In the genomic region with DNA sequence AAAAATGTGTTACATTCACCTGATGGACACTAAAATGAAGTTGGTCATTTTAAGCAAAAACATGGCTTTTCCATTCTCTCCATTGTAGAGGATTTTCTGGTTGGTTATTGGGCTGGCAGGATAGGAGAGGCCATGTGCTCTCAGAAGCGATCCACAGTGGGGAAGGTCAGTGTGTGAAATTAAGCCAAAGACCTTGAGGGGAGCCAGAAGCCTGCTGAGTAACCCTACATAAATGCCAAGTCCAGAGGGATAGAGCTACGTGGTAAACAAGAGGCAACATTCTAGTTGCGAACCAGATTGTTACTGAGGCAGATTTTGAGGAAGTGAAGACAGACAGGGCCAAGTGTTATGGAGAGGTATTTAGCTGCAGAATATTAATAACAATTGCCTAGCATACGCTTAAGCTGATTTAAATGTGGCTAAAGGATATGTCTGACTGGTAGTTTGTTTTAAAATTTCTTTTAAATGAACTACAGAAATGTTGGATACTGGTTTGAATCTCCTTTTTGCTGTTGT, we compare ENCODE assay signal across 26 cellular contexts.
DNase-seq lines count a peak whose midpoint lies in the region; ATAC-seq and TF ChIP-seq lines count a peak whose summit lies in the region.
"Had no signal": no experiment of that assay in that cellular context is flagged by ENCODE, and none has a peak within 500 bp of the region (broad histone marks: within the 10 kb centered on the region; RNA-seq: fewer than 3 reads in every experiment).

No MANE protein-coding gene starts in this region.

- peaks cover 0 to 7% (median 0%) of the 10 kb centered on the region in 9 donors for H3K4me1 ChIP-seq in heart right ventricle
- H3K4me1 ChIP-seq: BLaER1 treated with 17β-estradiol and CSF1 and Interleukin-3, amounts not matched to agents 10 nM and 100 nM; lower lobe of right lung; thyroid gland had no signal

- H3K9me3 ChIP-seq in heart right ventricle, result no peaks in the 10 kb centered on the region
- H3K9me3 ChIP-seq: BLaER1 treated with 17β-estradiol and CSF1 and Interleukin-3, amounts not matched to agents 10 nM and 100 nM; lower lobe of right lung; SK-N-SH; thyroid gland had no signal

- peaks cover 13% of the 10 kb centered on the region; the same call in 1 of the 2 replicates for H3K36me3 Mint-ChIP-seq in WTC11
- no peaks in the 10 kb centered on the region for H3K36me3 Mint-ChIP-seq in activated naive CD8-positive, alpha-beta T cell treated with anti-CD3 and anti-CD28 coated beads, Interleukin-2, amount 50 U/mL, for 24 hours (ENCODE audit: low read depth)
- H3K36me3 Mint-ChIP-seq in osteocyte (ENCODE audit: unreplicated experiment), result no peaks in the 10 kb centered on the region

- in situ Hi-C loops in G401 (cut with HindIII; ENCODE audit: low sequenced_read_pairs), result no loop called here

- peaks cover 28% of the 10 kb centered on the region for H3K9me3 Mint-ChIP-seq in WTC11
- H3K9me3 Mint-ChIP-seq in activated naive CD8-positive, alpha-beta T cell treated with anti-CD3 and anti-CD28 coated beads, Interleukin-2, amount 50 U/mL, for 24 hours, result peaks cover 14% of the 10 kb centered on the region
- no peaks in the 10 kb centered on the region for H3K9me3 Mint-ChIP-seq in osteocyte (ENCODE audit: unreplicated experiment)

- TF ChIP-seq CTCF in WTC11 (IDR thresholded peaks at IDR 0.05) (no peak), heart right ventricle (IDR thresholded peaks at IDR 0.05) (no peak), osteocyte (IDR thresholded peaks at IDR 0.05) (no peak)

- no peaks in the 10 kb centered on the region for H3K36me3 ChIP-seq in heart right ventricle
- H3K36me3 ChIP-seq: BLaER1 treated with 17β-estradiol and CSF1 and Interleukin-3, amounts not matched to agents 10 nM and 100 nM; lower lobe of right lung; thyroid gland had no signal

- 30 to 36% methylated on average over 4 of the region's 4 CpGs for WGBS in heart right ventricle, 2 donors

- ATAC-seq in WTC11, result peak; percentile 20; the same call in 1 of the 2 replicates
- peak in 5 of 8 donors; percentile 55 to 99 (median 73) for ATAC-seq in heart right ventricle
- no peak for ATAC-seq in activated naive CD8-positive, alpha-beta T cell treated with anti-CD3 and anti-CD28 coated beads, Interleukin-2, amount 50 U/mL, for 24 hours

- peaks cover 33% of the 10 kb centered on the region for H3K4me1 Mint-ChIP-seq in WTC11
- no peaks in the 10 kb centered on the region for H3K4me1 Mint-ChIP-seq in activated naive CD8-positive, alpha-beta T cell treated with anti-CD3 and anti-CD28 coated beads, Interleukin-2, amount 50 U/mL, for 24 hours
- H3K4me1 Mint-ChIP-seq in osteocyte (ENCODE audit: unreplicated experiment), result no peaks in the 10 kb centered on the region
- H3K4me1 Mint-ChIP-seq: activated B cell treated with CpG ODN at 0.5 μM for 24 hours; central memory CD8-positive, alpha-beta T cell had no signal

- H3K27me3 Mint-ChIP-seq in WTC11 (ENCODE audit: low read depth), result no peaks in the 10 kb centered on the region
- H3K27me3 Mint-ChIP-seq in activated naive CD8-positive, alpha-beta T cell treated with anti-CD3 and anti-CD28 coated beads, Interleukin-2, amount 50 U/mL, for 24 hours, result no peaks in the 10 kb centered on the region
- H3K27me3 Mint-ChIP-seq in osteocyte (ENCODE audit: unreplicated experiment), result no peaks in the 10 kb centered on the region
- H3K27me3 Mint-ChIP-seq: activated B cell treated with CpG ODN at 0.5 μM for 24 hours; central memory CD8-positive, alpha-beta T cell; stimulated activated naive CD8-positive, alpha-beta T cell treated with anti-CD3 and anti-CD28 coated beads, Interleukin-15, Interleukin-2, amounts not matched to agents 100 ng/mL and 50 ng/mL, for 24 hours had no signal

- H3K27ac Mint-ChIP-seq in WTC11, result peak overlapping the region; percentile 70
- no peak overlapping the region for H3K27ac Mint-ChIP-seq in activated naive CD8-positive, alpha-beta T cell treated with anti-CD3 and anti-CD28 coated beads, Interleukin-2, amount 50 U/mL, for 24 hours
- H3K27ac Mint-ChIP-seq in osteocyte (ENCODE audit: unreplicated experiment), result no peak overlapping the region
- H3K27ac Mint-ChIP-seq: activated B cell treated with CpG ODN at 0.5 μM for 24 hours; activated naive CD4-positive, alpha-beta T cell treated with anti-CD3 and anti-CD28 coated beads for 36 hours; stimulated activated naive CD8-positive, alpha-beta T cell treated with anti-CD3 and anti-CD28 coated beads, Interleukin-15, Interleukin-2, amounts not matched to agents 100 ng/mL and 50 ng/mL, for 24 hours had no signal

- DNase-seq in G401 (ENCODE audit: low spot score) (peak; percentile 98), WTC11 (ENCODE audit: low spot score) (no peak), heart right ventricle (peak in 1 of 2 donors; percentile 6), T-helper 9 cell (no peak), osteocyte (ENCODE audit: extremely low spot score, unreplicated experiment) (no peak)
- DNase-seq in activated naive CD8-positive, alpha-beta T cell treated with anti-CD3 and anti-CD28 coated beads, Interleukin-2, amount 50 U/mL, for 24 hours, result no peak
- DNase-seq in NK-92 treated with Interleukin-12 subunit alpha and Interleukin-12 subunit beta, amount 100 ng/mL, for 24 hours (lab: John Stamatoyannopoulos, UW), result no peak
- DNase-seq: ACHN; activated B cell treated with CpG ODN at 0.5 μM for 24 hours; activated naive CD4-positive, alpha-beta T cell treated with anti-CD3 and anti-CD28 coated beads for 36 hours; COR-L47; DMS79 treated with DMSO at 0.1 percent for 48 hours; foreskin fibroblast; lower lobe of right lung; MM.1S; NCI-H146; NCI-H524; SK-N-SH; stimulated activated CD4-positive, alpha-beta T cell treated with anti-CD3 and anti-CD28 coated beads, Interleukin-15, amount 100 ng/mL, for 24 hours; thyroid gland had no signal

- POLR2A ChIA-PET in WTC11 (lab: Charles Lee), result no interaction called here

- CTCF ChIA-PET in WTC11 (lab: Charles Lee), result no interaction called here

- no peaks in the 10 kb centered on the region for H3K27me3 ChIP-seq in heart right ventricle
- H3K27me3 ChIP-seq: BLaER1 treated with 17β-estradiol and CSF1 and Interleukin-3, amounts not matched to agents 10 nM and 100 nM; thyroid gland had no signal

- no peak for TF ChIP-seq EP300 in Ishikawa (IDR thresholded peaks at IDR 0.05; ENCODE audit: borderline replicate concordance)

- peak overlapping the region in 1 of 10 donors; percentile 4 for H3K27ac ChIP-seq in heart right ventricle
- H3K27ac ChIP-seq: BLaER1 treated with 17β-estradiol and CSF1 and Interleukin-3, amounts not matched to agents 10 nM and 100 nM; epithelial cell of prostate; lower lobe of right lung; RWPE1; thyroid gland had no signal

- no peak for TF ChIP-seq RAD21 in Ishikawa (IDR thresholded peaks at IDR 0.05; ENCODE audit: low read depth)

- no peak overlapping the region for H3K4me3 ChIP-seq in heart right ventricle
- H3K4me3 ChIP-seq: BLaER1 treated with 17β-estradiol and CSF1 and Interleukin-3, amounts not matched to agents 10 nM and 100 nM; lower lobe of right lung; thyroid gland had no signal

- H3K4me3 Mint-ChIP-seq in WTC11 (no peak overlapping the region), osteocyte (ENCODE audit: unreplicated experiment) (no peak overlapping the region)
- H3K4me3 Mint-ChIP-seq in activated naive CD8-positive, alpha-beta T cell treated with anti-CD3 and anti-CD28 coated beads, Interleukin-2, amount 50 U/mL, for 24 hours, result no peak overlapping the region
- H3K4me3 Mint-ChIP-seq: activated B cell treated with CpG ODN at 0.5 μM for 24 hours; activated naive CD4-positive, alpha-beta T cell treated with anti-CD3 and anti-CD28 coated beads for 36 hours; central memory CD8-positive, alpha-beta T cell; stimulated activated naive CD8-positive, alpha-beta T cell treated with anti-CD3 and anti-CD28 coated beads, Interleukin-15, Interleukin-2, amounts not matched to agents 100 ng/mL and 50 ng/mL, for 24 hours had no signal

- intact Hi-C loops in heart right ventricle (cut with DNase I), result no loop called here

TF ChIP-seq in WTC11, 78 proteins besides CTCF, POLR2A, EP300 and RAD21:
- TF ChIP-seq, protein P1, sequence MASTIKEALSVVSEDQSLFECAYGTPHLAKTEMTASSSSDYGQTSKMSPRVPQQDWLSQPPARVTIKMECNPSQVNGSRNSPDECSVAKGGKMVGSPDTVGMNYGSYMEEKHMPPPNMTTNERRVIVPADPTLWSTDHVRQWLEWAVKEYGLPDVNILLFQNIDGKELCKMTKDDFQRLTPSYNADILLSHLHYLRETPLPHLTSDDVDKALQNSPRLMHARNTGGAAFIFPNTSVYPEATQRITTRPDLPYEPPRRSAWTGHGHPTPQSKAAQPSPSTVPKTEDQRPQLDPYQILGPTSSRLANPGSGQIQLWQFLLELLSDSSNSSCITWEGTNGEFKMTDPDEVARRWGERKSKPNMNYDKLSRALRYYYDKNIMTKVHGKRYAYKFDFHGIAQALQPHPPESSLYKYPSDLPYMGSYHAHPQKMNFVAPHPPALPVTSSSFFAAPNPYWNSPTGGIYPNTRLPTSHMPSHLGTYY (CRISPR knock-in tag; IDR thresholded peaks at IDR 0.05), result no peak
- TF ChIP-seq TEAD4 (CRISPR knock-in tag; IDR thresholded peaks at IDR 0.05) (no peak), TCF7 (CRISPR knock-in tag; IDR thresholded peaks at IDR 0.05; ENCODE audit: low read depth) (no peak), SMAD3 (CRISPR knock-in tag; IDR thresholded peaks at IDR 0.05; ENCODE audit: borderline replicate concordance) (no peak), JUN (CRISPR knock-in tag; IDR thresholded peaks at IDR 0.05) (no peak), ELF4 (CRISPR knock-in tag; IDR thresholded peaks at IDR 0.05; ENCODE audit: low read depth) (no peak), CREM (CRISPR knock-in tag; IDR thresholded peaks at IDR 0.05) (no peak), ESRRA (CRISPR knock-in tag; IDR thresholded peaks at IDR 0.05; ENCODE audit: borderline replicate concordance) (no peak), RELA (CRISPR knock-in tag; IDR thresholded peaks at IDR 0.05; ENCODE audit: borderline replicate concordance) (no peak), NR1H2 (CRISPR knock-in tag; IDR thresholded peaks at IDR 0.05) (no peak)
